ENCODE assay signal across 8 cellular contexts in genomic region chr14:77124345-77125274, GRCh38. TPM values are rescaled to one million over a fixed set of nuclear protein-coding genes. Genes with fewer than 3 reads are reported as not detected.
DNase-seq lines count a peak whose midpoint lies in the region; ATAC-seq and TF ChIP-seq lines count a peak whose summit lies in the region.

No MANE protein-coding gene starts in this region.

- ATAC-seq in activated CD8-positive, alpha-beta T cell treated with anti-CD3 and anti-CD28 coated beads for 36 hours: peak; percentile 75
- ATAC-seq in effector memory CD8-positive, alpha-beta T cell (replicated peaks): peak; percentile 84
- no peak for ATAC-seq in HG02852 (IDR thresholded peaks at IDR 0.05; ENCODE audit: unreplicated experiment)
- no peak for ATAC-seq in GM21723 (IDR thresholded peaks at IDR 0.05; ENCODE audit: unreplicated experiment)

- peak overlapping the region; percentile 58 for H3K27ac Mint-ChIP-seq in activated CD8-positive, alpha-beta T cell treated with anti-CD3 and anti-CD28 coated beads for 36 hours
- H3K27ac Mint-ChIP-seq in effector memory CD8-positive, alpha-beta T cell: peak overlapping the region; percentile 19 to 69

- H3K9ac ChIP-seq in ES-I3 (ENCODE audit: low read depth, low read length): peak overlapping the region; percentile 86

- H3K4me1 ChIP-seq in ES-I3 (ENCODE audit: insufficient read depth, low read length): peaks cover 35% of the 10 kb centered on the region

- CTCF ChIA-PET in activated CD8-positive, alpha-beta T cell treated with anti-CD3 and anti-CD28 coated beads for 36 hours (lab: Charles Lee): interaction anchor here (0.7 to 9.2 kb wide), 21 partner anchors 9 to 251 kb away, joined by 3 to 93 read pairs (median 5); partner anchors contain the start of genes CIPC and ZDHHC22

- no peaks in the 10 kb centered on the region for H3K9me3 Mint-ChIP-seq in activated CD8-positive, alpha-beta T cell treated with anti-CD3 and anti-CD28 coated beads for 36 hours
- H3K9me3 Mint-ChIP-seq in effector memory CD8-positive, alpha-beta T cell: no peaks in the 10 kb centered on the region

- peaks cover 36% of the 10 kb centered on the region for H3K4me1 Mint-ChIP-seq in activated CD8-positive, alpha-beta T cell treated with anti-CD3 and anti-CD28 coated beads for 36 hours (ENCODE audit: low read depth)
- peaks cover 18 to 23% of the 10 kb centered on the region in 2 donors for H3K4me1 Mint-ChIP-seq in effector memory CD8-positive, alpha-beta T cell (ENCODE audit: low read depth in 2 of 2)

- H3K36me3 ChIP-seq in ES-I3 (ENCODE audit: insufficient read depth, low read length): 0 out of 2 replicates have a peak, but pooled peaks cover 3% of the 10 kb centered on the region

- peaks cover 21% of the 10 kb centered on the region for H3K27me3 Mint-ChIP-seq in activated CD8-positive, alpha-beta T cell treated with anti-CD3 and anti-CD28 coated beads for 36 hours
- peaks cover 24 to 44% of the 10 kb centered on the region in 2 donors for H3K27me3 Mint-ChIP-seq in effector memory CD8-positive, alpha-beta T cell

- DNase-seq in MV-4-11 (lab: John Stamatoyannopoulos, UW) (peak; percentile 15), mesenteric fat pad (ENCODE audit: low spot score) (peak; percentile 89)
- DNase-seq in activated CD8-positive, alpha-beta T cell treated with anti-CD3 and anti-CD28 coated beads for 36 hours: peak; percentile 61
- DNase-seq in effector memory CD8-positive, alpha-beta T cell: peak; percentile 60 to 78 (median 61)
- DNase-seq in stimulated activated CD8-positive, alpha-beta memory T cell treated with anti-CD3 and anti-CD28 coated beads, Interleukin-2, amount 100 ng/mL, for 1 hour (ENCODE audit: low read depth in 2 of 2): peak; percentile 18 to 20

- peak; percentile 81 for TF ChIP-seq CTCF in activated CD8-positive, alpha-beta T cell treated with anti-CD3 and anti-CD28 coated beads for 36 hours (IDR thresholded peaks at IDR 0.05)

- POLR2A ChIA-PET in activated CD8-positive, alpha-beta T cell treated with anti-CD3 and anti-CD28 coated beads for 36 hours (lab: Charles Lee): interaction anchor here (1.2 to 1.5 kb wide), 3 partner anchors 11 to 25 kb away, joined by 3 to 6 read pairs (median 5); no protein-coding TSS in a partner anchor

- intact Hi-C loops in activated CD8-positive, alpha-beta T cell treated with anti-CD3 and anti-CD28 coated beads for 36 hours (cut with micrococcal nuclease): no loop called here

- peaks cover 1% of the 10 kb centered on the region for H3K36me3 Mint-ChIP-seq in activated CD8-positive, alpha-beta T cell treated with anti-CD3 and anti-CD28 coated beads for 36 hours (ENCODE audit: low read depth)
- no peaks in the 10 kb centered on the region for H3K36me3 Mint-ChIP-seq in effector memory CD8-positive, alpha-beta T cell (ENCODE audit: insufficient read depth)

- peak overlapping the region; percentile 69 for H3K4me3 Mint-ChIP-seq in activated CD8-positive, alpha-beta T cell treated with anti-CD3 and anti-CD28 coated beads for 36 hours
- peak overlapping the region; percentile 74 to 75 for H3K4me3 Mint-ChIP-seq in effector memory CD8-positive, alpha-beta T cell

- no peaks in the 10 kb centered on the region for H3K9me3 ChIP-seq in ES-I3 (ENCODE audit: control insufficient read depth, insufficient read depth, low read length)

RNA-seq across cellular contexts. Expression of gene ZDHHC22, which starts 17.0 kb away (rescaled TPM):
- not detected for total RNA-seq in activated CD8-positive, alpha-beta T cell treated with anti-CD3 and anti-CD28 coated beads for 36 hours
- total RNA-seq in mesenteric fat pad: not detected

RNA-seq across cellular contexts. Expression of gene CIPC, which starts 26.6 kb away (rescaled TPM):
- total RNA-seq in activated CD8-positive, alpha-beta T cell treated with anti-CD3 and anti-CD28 coated beads for 36 hours: 1 to 10 TPM; 8.8 to 9.6 TPM
- total RNA-seq in mesenteric fat pad: 23.1 TPM

RNA-seq across cellular contexts. Expression of gene TMEM63C, which starts 57.0 kb away (rescaled TPM):
- 1 to 10 TPM; 3.3 to 3.6 TPM for total RNA-seq in activated CD8-positive, alpha-beta T cell treated with anti-CD3 and anti-CD28 coated beads for 36 hours
- 0.51 TPM for total RNA-seq in mesenteric fat pad

Comparison
In these comparisons a context has a peak if more than half of its experiments do, and no peak if none do; other contexts are left out.
1. DNase-seq: peak in every context shown above with its lines; median percentile 89 in mesenteric fat pad; 61 in activated CD8-positive, alpha-beta T cell treated with anti-CD3 and anti-CD28 coated beads for 36 hours; 61 in effector memory CD8-positive, alpha-beta T cell; 19 in stimulated activated CD8-positive, alpha-beta memory T cell treated with anti-CD3 and anti-CD28 coated beads, Interleukin-2, amount 100 ng/mL, for 1 hour; 15 in MV-4-11.
2. ATAC-seq: peak in activated CD8-positive, alpha-beta T cell treated with anti-CD3 and anti-CD28 coated beads for 36 hours (single experiment) and effector memory CD8-positive, alpha-beta T cell (single experiment); none in HG02852 (single experiment) and GM21723 (single experiment).